ENCODE assay signal across 8 cellular contexts in genomic region chr3:4474683-4475490, GRCh38. TPM values are rescaled to one million over a fixed set of nuclear protein-coding genes. Genes with fewer than 3 reads are reported as not detected.
A peak's percentile ranks its signal among the peaks of the same experiment; 100 is the strongest.
DNase-seq lines count a peak whose midpoint lies in the region; ATAC-seq and TF ChIP-seq lines count a peak whose summit lies in the region.

No MANE protein-coding gene starts in this region.

- H3K9me3 ChIP-seq in prostate gland: no peaks in the 10 kb centered on the region

- no peak overlapping the region for H3K27ac ChIP-seq in prostate gland

- no peak overlapping the region for H3K4me3 ChIP-seq in prostate gland

- 47% methylated on average over 7 of the region's 7 CpGs for WGBS in prostate gland

- TF ChIP-seq POLR2A in prostate gland (IDR thresholded peaks at IDR 0.05): no peak

- ATAC-seq in GM19372 (IDR thresholded peaks at IDR 0.05; ENCODE audit: low read depth, unreplicated experiment) (peak; percentile 55), HG03558 (IDR thresholded peaks at IDR 0.05; ENCODE audit: extremely low read depth, unreplicated experiment) (peak; percentile 46)

- no peaks in the 10 kb centered on the region for H3K36me3 ChIP-seq in prostate gland

- DNase-seq in ACHN (peak; percentile 18), inferior parietal cortex (ENCODE audit: extremely low spot score) (peak; percentile 30), HuH-7 (ENCODE audit: low spot score) (no peak), prostate gland (ENCODE audit: low spot score) (no peak), cerebellar nuclear complex (lab: John Stamatoyannopoulos, UW) (no peak)
- peak; percentile 52 to 61 for DNase-seq in activated T-cell treated with anti-CD3 and anti-CD28 coated beads, Interleukin-2, amount 50 U/mL, for 48 hours

- in situ Hi-C loops in ACHN (cut with HindIII; ENCODE audit: low pct_ligation_motif_present, low pct_unique_long_range_greater_than_20kb, low sequenced_read_pairs): no loop called here

- intact Hi-C loops in prostate gland (cut with DNase I): no loop called here

- no peak for TF ChIP-seq CTCF in prostate gland (IDR thresholded peaks at IDR 0.05)

- no peaks in the 10 kb centered on the region for H3K27me3 ChIP-seq in prostate gland (replicated peaks; ENCODE audit: insufficient read depth)

- no peaks in the 10 kb centered on the region for H3K4me1 ChIP-seq in prostate gland (replicated peaks)

RNA-seq across cellular contexts. Expression of gene SUMF1, which starts 7.8 kb away (rescaled TPM):
- 10 to 100 TPM; 58.5 to 59.1 TPM for total RNA-seq in prostate gland

RNA-seq across cellular contexts. Expression of gene ITPR1, which starts 18.3 kb away (rescaled TPM):
- 100 to 1,000 TPM in 1 of 2 donors, 10 to 100 TPM in 1; 80.0 to 126 TPM for total RNA-seq in prostate gland

Comparison
In these comparisons a context has a peak if more than half of its experiments do, and no peak if none do; other contexts are left out.
1. DNase-seq: peak in ACHN (single experiment), activated T-cell treated with anti-CD3 and anti-CD28 coated beads, Interleukin-2, amount 50 U/mL, for 48 hours (2 of 2) and inferior parietal cortex (single experiment); none in HuH-7 (single experiment), prostate gland (single experiment) and cerebellar nuclear complex (0 of 2).